26 cellular contexts compared by ENCODE assay signal in the genomic region with DNA sequence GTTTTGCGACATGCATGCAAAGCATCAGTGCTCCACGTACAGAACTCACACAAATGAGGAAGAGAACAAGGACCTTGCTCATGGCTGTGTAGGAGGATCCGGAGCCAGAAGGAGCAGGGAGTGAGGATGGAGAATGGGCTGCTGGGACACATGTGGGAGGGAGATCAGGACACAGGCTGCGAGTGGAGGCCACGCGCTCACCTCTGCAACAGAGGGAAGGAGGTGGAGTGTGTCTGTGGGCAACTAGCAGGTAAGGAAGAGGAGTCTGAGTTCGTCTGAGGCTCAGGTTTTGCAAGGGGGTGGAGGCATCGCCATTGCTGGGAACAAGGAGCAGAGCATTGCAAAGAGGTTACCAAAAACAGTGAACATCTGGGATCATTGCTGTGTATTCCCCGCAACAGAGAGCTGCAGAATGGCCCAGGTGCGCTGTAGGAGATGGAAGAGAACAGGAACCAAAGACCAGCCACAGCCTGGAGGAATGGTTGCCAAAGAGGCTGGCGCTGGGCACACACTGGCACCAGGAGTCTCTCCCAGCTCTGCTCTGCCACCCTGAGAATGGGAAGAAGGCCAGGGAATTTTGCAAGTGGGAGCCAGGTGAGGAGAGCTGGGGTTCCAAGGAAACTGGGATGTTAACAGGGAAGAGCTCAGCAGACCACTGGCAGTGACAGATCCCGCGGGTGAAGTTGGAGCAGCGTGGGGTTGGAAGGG.
"Had no signal": no experiment of that assay in that cellular context is flagged by ENCODE, and none has a peak within 500 bp of the region (broad histone marks: within the 10 kb centered on the region; RNA-seq: fewer than 3 reads in every experiment).

No MANE protein-coding gene starts in this region.

- H3K27ac Mint-ChIP-seq: activated CD4-positive, alpha-beta memory T cell treated with anti-CD3 and anti-CD28 coated beads, Interleukin-2, amount 10 ng/mL, durations not matched to agents 7 days and 5 days; activated CD4-positive, alpha-beta T cell treated with anti-CD3 and anti-CD28 coated beads for 36 hours; activated naive CD4-positive, alpha-beta T cell treated with anti-CD3 and anti-CD28 coated beads for 36 hours; activated naive CD8-positive, alpha-beta T cell; activated T-helper 17 cell treated with anti-CD3 and anti-CD28 coated beads, Interleukin-2, amount 50 U/mL, for 72 hours had no signal

- H3K27me3 Mint-ChIP-seq: activated CD4-positive, alpha-beta memory T cell treated with anti-CD3 and anti-CD28 coated beads, Interleukin-2, amount 10 ng/mL, durations not matched to agents 7 days and 5 days; activated CD4-positive, alpha-beta T cell treated with anti-CD3 and anti-CD28 coated beads for 36 hours; activated naive CD8-positive, alpha-beta T cell; activated T-helper 17 cell treated with anti-CD3 and anti-CD28 coated beads, Interleukin-2, amount 50 U/mL, for 72 hours; brain had no signal

- H3K4me3 Mint-ChIP-seq: activated CD4-positive, alpha-beta memory T cell treated with anti-CD3 and anti-CD28 coated beads, Interleukin-2, amount 10 ng/mL, durations not matched to agents 7 days and 5 days; activated CD4-positive, alpha-beta T cell treated with anti-CD3 and anti-CD28 coated beads for 36 hours; activated naive CD4-positive, alpha-beta T cell treated with anti-CD3 and anti-CD28 coated beads for 36 hours; activated naive CD8-positive, alpha-beta T cell; activated T-helper 17 cell treated with anti-CD3 and anti-CD28 coated beads, Interleukin-2, amount 50 U/mL, for 72 hours; brain had no signal

- DNase-seq: activated CD4-positive, alpha-beta memory T cell treated with anti-CD3 and anti-CD28 coated beads, Interleukin-2, amount 10 ng/mL, durations not matched to agents 7 days and 5 days; activated CD4-positive, alpha-beta T cell treated with anti-CD3 and anti-CD28 coated beads for 36 hours; activated CD4-positive, alpha-beta T cell treated with anti-CD3 and anti-CD28 coated beads, Interleukin-2, amount 50 U/mL, for 1 hour; activated gamma-delta T cell; activated naive CD4-positive, alpha-beta T cell treated with anti-CD3 and anti-CD28 coated beads for 36 hours; activated T-cell treated with anti-CD3 and anti-CD28 coated beads for 4 hours; activated T-cell treated with anti-CD3 and anti-CD28 coated beads, Interleukin-2, amount 50 U/mL, for 48 hours; amygdala; IMR-90; Kasumi-1; KBM-7; NCI-H1092; NCI-H1436; NCI-H1694 treated with DMSO at 0.1 percent for 48 hours; NCI-H2029 treated with DMSO at 0.1 percent for 48 hours; NCI-H345; NCI-H510A; NCI-H69; PC-3; SJCRH30; SK-N-SH; T-helper 1 cell; WERI-Rb-1 had no signal

- H3K4me1 Mint-ChIP-seq: activated CD4-positive, alpha-beta memory T cell treated with anti-CD3 and anti-CD28 coated beads, Interleukin-2, amount 10 ng/mL, durations not matched to agents 7 days and 5 days; activated CD4-positive, alpha-beta T cell treated with anti-CD3 and anti-CD28 coated beads for 36 hours; activated T-helper 17 cell treated with anti-CD3 and anti-CD28 coated beads, Interleukin-2, amount 50 U/mL, for 72 hours had no signal

- ATAC-seq: activated CD4-positive, alpha-beta T cell treated with anti-CD3 and anti-CD28 coated beads for 36 hours; activated T-helper 17 cell treated with anti-CD3 and anti-CD28 coated beads, Interleukin-2, amount 50 U/mL, for 72 hours; PC-3 had no signal

- H3K36me3 Mint-ChIP-seq: activated naive CD8-positive, alpha-beta T cell; brain had no signal

- H3K9me3 Mint-ChIP-seq: activated CD4-positive, alpha-beta memory T cell treated with anti-CD3 and anti-CD28 coated beads, Interleukin-2, amount 10 ng/mL, durations not matched to agents 7 days and 5 days; activated naive CD4-positive, alpha-beta T cell treated with anti-CD3 and anti-CD28 coated beads for 36 hours; activated T-helper 17 cell treated with anti-CD3 and anti-CD28 coated beads, Interleukin-2, amount 50 U/mL, for 72 hours had no signal
